1 cellular context compared by ENCODE assay signal in the genomic region with DNA sequence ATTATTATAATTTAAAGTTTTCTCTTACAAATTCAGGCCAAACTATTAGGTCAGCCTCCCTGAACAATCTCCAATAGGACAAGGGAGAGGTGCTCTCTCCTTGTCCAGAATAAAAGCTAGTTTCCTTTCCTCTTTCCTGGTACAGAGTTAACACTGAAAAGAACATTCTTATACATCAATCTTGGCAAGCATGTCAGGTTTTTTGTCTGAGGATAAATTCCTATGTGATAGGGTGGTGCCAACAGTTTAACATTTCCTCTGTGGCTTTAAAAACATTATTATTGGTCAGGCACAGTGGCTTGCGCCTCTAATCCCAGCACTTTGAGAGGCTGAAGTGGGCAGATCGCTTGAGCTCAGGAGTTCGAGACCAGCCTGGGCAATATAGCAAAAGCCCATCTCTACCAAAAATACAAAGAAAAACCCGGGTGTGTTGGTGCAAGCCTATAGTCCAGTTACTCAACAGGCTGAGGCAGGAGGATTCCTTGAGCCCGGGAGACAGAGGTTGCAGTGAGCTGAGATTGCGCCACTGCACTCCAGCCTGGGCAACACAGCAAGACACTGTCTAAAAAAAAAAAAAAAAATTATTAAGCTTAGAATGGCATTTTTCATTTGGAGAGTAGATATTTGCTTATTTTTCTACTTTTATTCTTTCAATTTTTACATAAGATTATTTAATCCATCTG.
TF ChIP-seq lines count a peak whose summit lies in the region.

No MANE protein-coding gene starts in this region.

TF ChIP-seq in GM23338, 12 proteins besides CTCF, POLR2A, EP300 and RAD21 (continued from another document):
- TF ChIP-seq ZNF462 (CRISPR knock-in tag; IDR thresholded peaks at IDR 0.05) (no peak), ZNF114 (CRISPR knock-in tag; IDR thresholded peaks at IDR 0.05) (no peak), EZH2phosphoT487 (IDR thresholded peaks at IDR 0.05; ENCODE audit: unreplicated experiment) (no peak), CREB1 (CRISPR knock-in tag; IDR thresholded peaks at IDR 0.05; ENCODE audit: low read depth) (no peak), EZH2 (IDR thresholded peaks at IDR 0.05; ENCODE audit: low read depth, unreplicated experiment) (no peak), POLR2AphosphoS5 (IDR thresholded peaks at IDR 0.05; ENCODE audit: low read depth) (no peak), NANOG (IDR thresholded peaks at IDR 0.05; ENCODE audit: borderline replicate concordance) (no peak)
- TF ChIP-seq, protein P1, sequence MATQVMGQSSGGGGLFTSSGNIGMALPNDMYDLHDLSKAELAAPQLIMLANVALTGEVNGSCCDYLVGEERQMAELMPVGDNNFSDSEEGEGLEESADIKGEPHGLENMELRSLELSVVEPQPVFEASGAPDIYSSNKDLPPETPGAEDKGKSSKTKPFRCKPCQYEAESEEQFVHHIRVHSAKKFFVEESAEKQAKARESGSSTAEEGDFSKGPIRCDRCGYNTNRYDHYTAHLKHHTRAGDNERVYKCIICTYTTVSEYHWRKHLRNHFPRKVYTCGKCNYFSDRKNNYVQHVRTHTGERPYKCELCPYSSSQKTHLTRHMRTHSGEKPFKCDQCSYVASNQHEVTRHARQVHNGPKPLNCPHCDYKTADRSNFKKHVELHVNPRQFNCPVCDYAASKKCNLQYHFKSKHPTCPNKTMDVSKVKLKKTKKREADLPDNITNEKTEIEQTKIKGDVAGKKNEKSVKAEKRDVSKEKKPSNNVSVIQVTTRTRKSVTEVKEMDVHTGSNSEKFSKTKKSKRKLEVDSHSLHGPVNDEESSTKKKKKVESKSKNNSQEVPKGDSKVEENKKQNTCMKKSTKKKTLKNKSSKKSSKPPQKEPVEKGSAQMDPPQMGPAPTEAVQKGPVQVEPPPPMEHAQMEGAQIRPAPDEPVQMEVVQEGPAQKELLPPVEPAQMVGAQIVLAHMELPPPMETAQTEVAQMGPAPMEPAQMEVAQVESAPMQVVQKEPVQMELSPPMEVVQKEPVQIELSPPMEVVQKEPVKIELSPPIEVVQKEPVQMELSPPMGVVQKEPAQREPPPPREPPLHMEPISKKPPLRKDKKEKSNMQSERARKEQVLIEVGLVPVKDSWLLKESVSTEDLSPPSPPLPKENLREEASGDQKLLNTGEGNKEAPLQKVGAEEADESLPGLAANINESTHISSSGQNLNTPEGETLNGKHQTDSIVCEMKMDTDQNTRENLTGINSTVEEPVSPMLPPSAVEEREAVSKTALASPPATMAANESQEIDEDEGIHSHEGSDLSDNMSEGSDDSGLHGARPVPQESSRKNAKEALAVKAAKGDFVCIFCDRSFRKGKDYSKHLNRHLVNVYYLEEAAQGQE (IDR thresholded peaks at IDR 0.05; ENCODE audit: unreplicated experiment), result no peak
- TF ChIP-seq, protein P2, sequence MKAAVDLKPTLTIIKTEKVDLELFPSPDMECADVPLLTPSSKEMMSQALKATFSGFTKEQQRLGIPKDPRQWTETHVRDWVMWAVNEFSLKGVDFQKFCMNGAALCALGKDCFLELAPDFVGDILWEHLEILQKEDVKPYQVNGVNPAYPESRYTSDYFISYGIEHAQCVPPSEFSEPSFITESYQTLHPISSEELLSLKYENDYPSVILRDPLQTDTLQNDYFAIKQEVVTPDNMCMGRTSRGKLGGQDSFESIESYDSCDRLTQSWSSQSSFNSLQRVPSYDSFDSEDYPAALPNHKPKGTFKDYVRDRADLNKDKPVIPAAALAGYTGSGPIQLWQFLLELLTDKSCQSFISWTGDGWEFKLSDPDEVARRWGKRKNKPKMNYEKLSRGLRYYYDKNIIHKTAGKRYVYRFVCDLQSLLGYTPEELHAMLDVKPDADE (IDR thresholded peaks at IDR 0.05), result no peak
TF ChIP-seq in GM23338: peak in this region for 0.
